ENCODE assay signal across 20 cellular contexts in genomic region chr3:153171918-153172317, GRCh38.
"Had no signal": no experiment of that assay in that cellular context is flagged by ENCODE, and none has a peak within 500 bp of the region (broad histone marks: within the 10 kb centered on the region; RNA-seq: fewer than 3 reads in every experiment).

No MANE protein-coding gene starts in this region.

- H3K27ac ChIP-seq: SJSA1, SK-N-MC had no signal

- H3K4me3 ChIP-seq: MG63, SJSA1, SK-N-MC had no signal

- H3K27me3 ChIP-seq: MG63, SJSA1 had no signal

- DNase-seq: Karpas-422, KG1, MG63, NCI-H1092, NCI-H1105 treated with DMSO at 0.1 percent for 48 hours, NCI-H1417 treated with DMSO at 0.1 percent for 48 hours, NCI-H187, NCI-H2029, NCI-H2081 treated with DMSO at 0.1 percent for 48 hours, NCI-H2171, NCI-H226, NCI-H446, NCI-H510A, NCI-H524 treated with DMSO at 0.1 percent for 48 hours, NCI-H774, Right ventricle myocardium superior, RPMI8226, SIG-M5 had no signal

- H3K9me3 ChIP-seq: SJSA1 had no signal
